ENCODE assay signal across 23 cellular contexts in the genomic region with DNA sequence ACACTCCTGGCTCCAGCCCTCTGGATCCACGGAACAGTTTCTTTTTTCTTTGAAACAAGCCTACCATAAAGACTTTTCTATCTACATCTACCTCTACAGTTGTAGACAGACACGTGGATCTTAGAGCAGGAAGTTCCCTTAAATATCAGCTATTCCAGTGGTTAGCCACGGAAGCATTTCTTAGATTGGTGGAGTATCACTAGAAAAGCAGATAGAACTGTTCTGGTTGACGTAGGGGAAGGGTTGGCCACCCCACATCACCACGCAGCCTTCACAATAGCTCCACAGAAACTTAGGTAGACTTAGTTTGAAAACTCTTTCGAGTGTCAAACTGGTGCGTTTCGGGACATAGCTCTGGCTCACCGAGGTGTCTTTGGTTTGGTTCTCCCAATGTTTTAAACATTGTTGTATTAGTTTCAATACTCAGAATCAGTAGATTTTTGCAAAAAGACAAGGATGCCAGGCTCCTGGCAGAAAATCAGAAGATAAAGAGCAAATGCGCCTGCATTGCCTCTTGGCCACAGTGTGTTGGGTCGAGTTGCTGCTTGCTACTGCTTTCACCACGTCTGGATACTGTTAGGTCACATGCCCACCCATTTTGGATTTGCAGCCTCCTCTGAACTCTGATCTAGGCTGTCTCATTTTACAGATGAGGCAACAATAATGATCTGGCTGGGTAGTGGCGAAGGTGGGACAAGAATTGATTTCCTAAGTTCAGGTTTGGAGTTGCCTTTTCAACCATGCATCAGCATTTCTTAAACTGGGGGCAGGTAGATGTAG.
"Had no signal": no experiment of that assay in that cellular context is flagged by ENCODE, and none has a peak within 500 bp of the region (broad histone marks: within the 10 kb centered on the region; RNA-seq: fewer than 3 reads in every experiment).

No MANE protein-coding gene starts in this region.

- H3K4me3 Mint-ChIP-seq: activated naive CD8-positive, alpha-beta T cell treated with anti-CD3 and anti-CD28 coated beads for 36 hours; T-helper 1 cell treated with Interleukin-12 subunit alpha and Interleukin-12 subunit beta and Interleukin-4 antibody, amounts not matched to agents 30 μg/mL and 1 μg/mL, for 36 hours had no signal

- H3K4me3 ChIP-seq: esophagus muscularis mucosa, left lung, right atrium auricular region, transverse colon, vagina had no signal

- ATAC-seq: left lung; naive thymus-derived CD4-positive, alpha-beta T cell had no signal

- H3K27me3 ChIP-seq: left lung, right atrium auricular region, transverse colon, vagina had no signal

- H3K9me3 ChIP-seq: esophagus muscularis mucosa, left lung, right atrium auricular region, transverse colon, vagina had no signal

- H3K27ac Mint-ChIP-seq: T-helper 1 cell treated with Interleukin-12 subunit alpha and Interleukin-12 subunit beta and Interleukin-4 antibody, amounts not matched to agents 30 μg/mL and 1 μg/mL, for 36 hours had no signal

- H3K36me3 ChIP-seq: esophagus muscularis mucosa, left lung, right atrium auricular region, transverse colon, vagina had no signal

- H3K27ac ChIP-seq: esophagus muscularis mucosa, left lung, right atrium auricular region, transverse colon, vagina had no signal

- H3K36me3 Mint-ChIP-seq: activated naive CD8-positive, alpha-beta T cell treated with anti-CD3 and anti-CD28 coated beads for 36 hours; brain had no signal

- H3K4me1 ChIP-seq: esophagus muscularis mucosa, left lung, vagina had no signal

- DNase-seq: activated CD4-positive, alpha-beta T cell treated with anti-CD3 and anti-CD28 coated beads, Interleukin-2, amount 50 U/mL, for 4 hours; activated CD4-positive, CD25-positive, alpha-beta regulatory T cell; activated gamma-delta T cell treated with Interleukin-2 at 50 U/mL for 16 hours; activated naive CD8-positive, alpha-beta T cell treated with anti-CD3 and anti-CD28 coated beads for 36 hours; activated T-cell treated with anti-CD3 and anti-CD28 coated beads, Interleukin-2, amount 50 U/mL, for 48 hours; amygdala; cortex of kidney; effector CD4-positive, alpha-beta T cell; hippocampal formation; left lung; mammary epithelial cell; posterior cingulate gyrus; stimulated activated CD4-positive, alpha-beta T cell treated with anti-CD3 and anti-CD28 coated beads, Interleukin-15, amount 100 ng/mL, for 24 hours; stimulated activated CD4-positive, alpha-beta T cell treated with anti-CD3 and anti-CD28 coated beads, Interleukin-4, amount 100 ng/mL, for 4 hours; stimulated activated CD8-positive, alpha-beta memory T cell treated with anti-CD3 and anti-CD28 coated beads, Interleukin-4, amount 100 ng/mL, for 48 hours; stimulated activated naive CD4-positive, alpha-beta T cell treated with Interleukin-2 at 50 U/mL for 16 hours; transverse colon had no signal
